In the genomic region with DNA sequence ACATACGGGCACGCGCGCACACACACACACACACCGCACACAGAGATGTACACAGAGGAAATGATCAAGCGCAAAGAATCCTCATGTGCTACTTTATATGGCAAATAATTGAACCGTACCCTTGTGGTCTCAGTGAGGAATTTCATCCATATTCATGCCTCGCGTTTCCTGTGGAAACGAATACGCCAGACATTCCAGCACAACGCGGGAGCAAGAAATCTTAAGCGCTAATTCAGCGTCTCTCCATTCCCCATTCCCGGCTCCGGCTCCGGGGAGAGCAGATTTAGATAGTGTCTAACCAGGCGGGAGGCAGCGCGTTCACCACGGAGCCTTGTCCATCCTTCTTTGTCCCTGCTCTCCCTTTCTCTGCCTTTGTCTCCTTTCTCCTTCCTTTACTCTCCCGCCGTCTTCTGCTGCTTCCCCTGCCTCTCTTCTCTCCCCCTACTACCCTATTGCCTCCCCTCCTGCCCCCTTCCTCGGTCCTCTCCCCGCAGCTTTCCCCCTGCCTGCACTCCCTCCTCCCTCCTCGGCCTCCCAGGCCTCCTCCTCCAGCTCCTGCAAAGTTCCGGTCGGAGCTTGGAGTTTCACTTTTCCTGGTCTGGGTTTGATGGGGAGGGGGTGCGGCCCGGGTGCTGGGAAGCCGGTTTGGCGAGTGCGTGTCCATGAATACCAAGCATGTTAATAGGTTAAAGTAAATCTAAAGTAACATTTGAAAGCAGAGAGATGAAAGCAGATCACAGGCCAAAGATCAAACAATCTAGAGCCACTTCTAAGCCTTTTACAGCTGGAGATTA, we compare ENCODE assay signal across 10 cellular contexts.
DNase-seq lines count a peak whose midpoint lies in the region; ATAC-seq and TF ChIP-seq lines count a peak whose summit lies in the region.
"Had no signal": no experiment of that assay in that cellular context is flagged by ENCODE, and none has a peak within 500 bp of the region (broad histone marks: within the 10 kb centered on the region; RNA-seq: fewer than 3 reads in every experiment).

No MANE protein-coding gene starts in this region.

- H3K79me2 ChIP-seq in fibroblast of lung (ENCODE audit: control insufficient read depth, insufficient read depth, low read length) = no peaks in the 10 kb centered on the region

- DNase-seq in COR-L47 (lab: John Stamatoyannopoulos, UW) (peak; percentile 39), NCI-H748 (lab: John Stamatoyannopoulos, UW; ENCODE audit: unreplicated experiment) (peak; percentile 77), fibroblast of lung (ENCODE audit: low read depth in 2 of 2) (peak; percentile 53 to 88), myocyte (ENCODE audit: low read depth) (peak; percentile 18), HCEC 1CT (no peak)
- no peak for DNase-seq in activated naive CD4-positive, alpha-beta T cell treated with anti-CD3 and anti-CD28 coated beads for 36 hours

- CTCF ChIA-PET in activated naive CD4-positive, alpha-beta T cell treated with anti-CD3 and anti-CD28 coated beads for 36 hours (lab: Charles Lee) = interaction anchor here (0.6 kb wide), 1 partner anchor 1905 kb away, joined by 3 read pairs; no protein-coding TSS in a partner anchor

- H3K4me2 ChIP-seq in fibroblast of lung (ENCODE audit: extremely low read depth, insufficient read depth, low read length) = peak overlapping the region; percentile 94

- no peak overlapping the region for H3K4me3 Mint-ChIP-seq in activated naive CD4-positive, alpha-beta T cell treated with anti-CD3 and anti-CD28 coated beads for 36 hours
- H3K4me3 Mint-ChIP-seq: activated naive CD4-positive, alpha-beta T cell treated with anti-CD3 and anti-CD28 coated beads, Interleukin-2, amount 50 U/mL, for 24 hours had no signal

- no peaks in the 10 kb centered on the region for H3K36me3 ChIP-seq in fibroblast of lung (ENCODE audit: control insufficient read depth, insufficient read depth, low read length)

- H3K27ac Mint-ChIP-seq in activated naive CD4-positive, alpha-beta T cell treated with anti-CD3 and anti-CD28 coated beads for 36 hours = no peak overlapping the region
- H3K27ac Mint-ChIP-seq: activated naive CD4-positive, alpha-beta T cell treated with anti-CD3 and anti-CD28 coated beads, Interleukin-2, amount 50 U/mL, for 24 hours had no signal

- H3K9me3 Mint-ChIP-seq in activated naive CD4-positive, alpha-beta T cell treated with anti-CD3 and anti-CD28 coated beads for 36 hours = no peaks in the 10 kb centered on the region
- H3K9me3 Mint-ChIP-seq: activated naive CD4-positive, alpha-beta T cell treated with anti-CD3 and anti-CD28 coated beads, Interleukin-2, amount 50 U/mL, for 24 hours had no signal

- H4K20me1 ChIP-seq in fibroblast of lung (ENCODE audit: control insufficient read depth, extremely low read depth, insufficient read depth, low read length) = no peaks in the 10 kb centered on the region

- H3K36me3 Mint-ChIP-seq in activated naive CD4-positive, alpha-beta T cell treated with anti-CD3 and anti-CD28 coated beads for 36 hours (ENCODE audit: low read depth) = no peaks in the 10 kb centered on the region
- H3K36me3 Mint-ChIP-seq: activated naive CD4-positive, alpha-beta T cell treated with anti-CD3 and anti-CD28 coated beads, Interleukin-2, amount 50 U/mL, for 24 hours had no signal

- H2AFZ ChIP-seq in fibroblast of lung (ENCODE audit: low read length) = peak overlapping the region; percentile 83

- peak overlapping the region; percentile 36 to 61 (median 46) for H3K4me3 ChIP-seq in fibroblast of lung (replicated peaks in 1 of 4; ENCODE audit: control extremely low read depth in 1 of 4, insufficient read depth in 1 of 4, low read depth in 3 of 4, low read length in 4 of 4)
- H3K4me3 ChIP-seq: GM12878 had no signal

- intact Hi-C loops in activated naive CD4-positive, alpha-beta T cell treated with anti-CD3 and anti-CD28 coated beads for 36 hours (cut with micrococcal nuclease) = no loop called here

- H3K9me3 ChIP-seq in fibroblast of lung (ENCODE audit: control insufficient read depth, insufficient read depth, low read depth, low read length) = no peaks in the 10 kb centered on the region

- no peak overlapping the region for H3K9ac ChIP-seq in fibroblast of lung (ENCODE audit: insufficient read depth, low read length)

- ATAC-seq in GM21619 (IDR thresholded peaks at IDR 0.05; ENCODE audit: unreplicated experiment) (no peak), GM21786 (IDR thresholded peaks at IDR 0.05; ENCODE audit: unreplicated experiment) (no peak)
- ATAC-seq: GM12878 had no signal

- peaks cover 35% of the 10 kb centered on the region for H3K27me3 Mint-ChIP-seq in activated naive CD4-positive, alpha-beta T cell treated with anti-CD3 and anti-CD28 coated beads for 36 hours (ENCODE audit: low read depth)

- no peak overlapping the region for H3K27ac ChIP-seq in fibroblast of lung (ENCODE audit: insufficient read depth, low read length)

- H3K4me1 Mint-ChIP-seq in activated naive CD4-positive, alpha-beta T cell treated with anti-CD3 and anti-CD28 coated beads for 36 hours (ENCODE audit: low read depth) = no peaks in the 10 kb centered on the region

- no peaks in the 10 kb centered on the region for H3K4me1 ChIP-seq in fibroblast of lung (ENCODE audit: control insufficient read depth, extremely low read depth, insufficient read depth, low read length)

- H3K27me3 ChIP-seq in fibroblast of lung (ENCODE audit: control insufficient read depth, insufficient read depth, low read length) = no peaks in the 10 kb centered on the region

- peak in 1 of 2 donors; percentile 29 for TF ChIP-seq CTCF in fibroblast of lung (conservative IDR thresholded peaks at IDR 0.05 in 1 of 2, IDR thresholded peaks at IDR 0.05 in 1 of 2; ENCODE audit: low read depth in 1 of 2, low read length in 2 of 2)

Comparison
In these comparisons a context has a peak if more than half of its experiments do, and no peak if none do; other contexts are left out.
1. DNase-seq: peak in COR-L47 (single experiment), NCI-H748 (single experiment), fibroblast of lung (2 of 2) and myocyte (single experiment); none in activated naive CD4-positive, alpha-beta T cell treated with anti-CD3 and anti-CD28 coated beads for 36 hours (single experiment) and HCEC 1CT (single experiment).